In the genomic region with DNA sequence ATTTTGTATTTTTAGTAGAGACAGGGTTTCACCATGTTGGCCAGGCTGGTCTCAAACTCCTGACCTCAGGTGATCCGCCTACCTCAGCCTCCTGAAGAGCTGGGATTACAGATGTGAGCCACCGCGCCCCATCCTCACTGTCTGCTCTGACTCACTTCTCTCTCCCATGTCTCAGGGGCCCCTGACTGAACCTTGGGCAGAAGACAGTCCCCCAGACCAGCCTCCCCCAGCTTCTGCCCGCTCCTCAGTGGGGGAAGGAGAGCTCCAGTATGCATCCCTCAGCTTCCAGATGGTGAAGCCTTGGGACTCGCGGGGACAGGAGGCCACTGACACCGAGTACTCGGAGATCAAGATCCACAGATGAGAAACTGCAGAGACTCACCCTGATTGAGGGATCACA, we compare ENCODE assay signal across 29 cellular contexts. TPM values are rescaled to one million over a fixed set of nuclear protein-coding genes. Genes with fewer than 3 reads are reported as not detected.
DNase-seq lines count a peak whose midpoint lies in the region; ATAC-seq and TF ChIP-seq lines count a peak whose summit lies in the region.
"Had no signal": no experiment of that assay in that cellular context is flagged by ENCODE, and none has a peak within 500 bp of the region (broad histone marks: within the 10 kb centered on the region; RNA-seq: fewer than 3 reads in every experiment).

No MANE protein-coding gene starts in this region.

- no peak for TF ChIP-seq POLR2A in testis (IDR thresholded peaks at IDR 0.05)

- ATAC-seq in T-cell (replicated peaks in 1 of 4): no peak
- ATAC-seq in naive thymus-derived CD8-positive, alpha-beta T cell: no peak
- no peak for ATAC-seq in GM21390 (IDR thresholded peaks at IDR 0.05; ENCODE audit: unreplicated experiment)
- ATAC-seq: heart right ventricle, Panc1 had no signal

- TF ChIP-seq CTCF in testis (IDR thresholded peaks at IDR 0.05): no peak
- TF ChIP-seq CTCF in MCF 10A (IDR thresholded peaks at IDR 0.05; ENCODE audit: unreplicated experiment): no peak

- DNase-seq in activated naive CD8-positive, alpha-beta T cell treated with anti-CD3 and anti-CD28 coated beads for 36 hours: no peak
- DNase-seq in T-cell (no peak), testis (no peak), MCF 10A (ENCODE audit: unreplicated experiment) (no peak), hypothalamus (lab: John Stamatoyannopoulos, UW) (no peak)
- no peak for DNase-seq in naive thymus-derived CD8-positive, alpha-beta T cell
- DNase-seq: activated CD4-positive, alpha-beta T cell treated with anti-CD3 and anti-CD28 coated beads for 4 hours; activated CD8-positive, alpha-beta memory T cell treated with anti-CD3 and anti-CD28 coated beads, Interleukin-2, amount 50 U/mL, for 4 hours; activated gamma-delta T cell treated with Interleukin-2 at 50 U/mL for 16 hours; caudate nucleus; DMS153; H9; heart right ventricle; IMR-90; lower lobe of right lung; NCI-H1436 treated with DMSO at 0.1 percent for 48 hours; NCI-H524 had no signal

- no peaks in the 10 kb centered on the region for H3K27me3 Mint-ChIP-seq in activated naive CD8-positive, alpha-beta T cell
- H3K27me3 Mint-ChIP-seq in activated naive CD8-positive, alpha-beta T cell treated with anti-CD3 and anti-CD28 coated beads for 36 hours: no peaks in the 10 kb centered on the region
- H3K27me3 Mint-ChIP-seq in T-cell (peaks cover 0 to 1% of the 10 kb centered on the region in 2 donors), MCF 10A (ENCODE audit: insufficient read depth, unreplicated experiment) (no peaks in the 10 kb centered on the region)
- H3K27me3 Mint-ChIP-seq in naive thymus-derived CD8-positive, alpha-beta T cell: no peaks in the 10 kb centered on the region

- H3K4me3 Mint-ChIP-seq in activated naive CD8-positive, alpha-beta T cell: peak overlapping the region; percentile 23
- H3K4me3 Mint-ChIP-seq in activated naive CD8-positive, alpha-beta T cell treated with anti-CD3 and anti-CD28 coated beads for 36 hours: no peak overlapping the region
- H3K4me3 Mint-ChIP-seq in T-cell (peak overlapping the region in 1 of 3 donors; percentile 77), MCF 10A (ENCODE audit: unreplicated experiment) (no peak overlapping the region)
- peak overlapping the region in 5 of 10 donors; percentile 39 to 72 (median 62) for H3K4me3 Mint-ChIP-seq in naive thymus-derived CD8-positive, alpha-beta T cell
- H3K4me3 Mint-ChIP-seq: H9 had no signal

- POLR2A ChIA-PET in T-cell (lab: Charles Lee) (no interaction called here), MCF 10A (lab: Yijun Ruan, JAX) (no interaction called here)
- POLR2A ChIA-PET in naive thymus-derived CD8-positive, alpha-beta T cell (lab: Charles Lee): interaction anchor here (0.9 to 1.0 kb wide), 2 partner anchors 15 to 21 kb away, joined by 5 read pairs; a partner anchor contains a TSS

- H3K9me3 Mint-ChIP-seq in activated naive CD8-positive, alpha-beta T cell (ENCODE audit: low read depth): peaks cover 2% of the 10 kb centered on the region
- H3K9me3 Mint-ChIP-seq in activated naive CD8-positive, alpha-beta T cell treated with anti-CD3 and anti-CD28 coated beads for 36 hours: no peaks in the 10 kb centered on the region
- H3K9me3 Mint-ChIP-seq in T-cell (no peaks in the 10 kb centered on the region), MCF 10A (ENCODE audit: unreplicated experiment) (no peaks in the 10 kb centered on the region)
- H3K9me3 Mint-ChIP-seq in naive thymus-derived CD8-positive, alpha-beta T cell: peaks cover 0 to 2% (median 0%) of the 10 kb centered on the region in 9 donors
- H3K9me3 Mint-ChIP-seq: H9 had no signal

- H3K4me1 Mint-ChIP-seq in activated naive CD8-positive, alpha-beta T cell (ENCODE audit: low read depth): peaks cover 65% of the 10 kb centered on the region
- H3K4me1 Mint-ChIP-seq in activated naive CD8-positive, alpha-beta T cell treated with anti-CD3 and anti-CD28 coated beads for 36 hours: peaks cover 57% of the 10 kb centered on the region
- H3K4me1 Mint-ChIP-seq in T-cell: peaks cover 67 to 74% (median 73%) of the 10 kb centered on the region in 3 donors
- H3K4me1 Mint-ChIP-seq in naive thymus-derived CD8-positive, alpha-beta T cell: peaks cover 43 to 78% (median 73%) of the 10 kb centered on the region in 4 donors
- H3K4me1 Mint-ChIP-seq in MCF 10A (ENCODE audit: insufficient read depth, unreplicated experiment): no peaks in the 10 kb centered on the region

- peak overlapping the region; percentile 50 to 69 for H3K27ac ChIP-seq in testis
- H3K27ac ChIP-seq: ascending aorta, dorsolateral prefrontal cortex, epithelial cell of prostate, right atrium auricular region, SJSA1 had no signal

- H3K36me3 Mint-ChIP-seq in activated naive CD8-positive, alpha-beta T cell: no peaks in the 10 kb centered on the region
- peaks cover 3% of the 10 kb centered on the region for H3K36me3 Mint-ChIP-seq in activated naive CD8-positive, alpha-beta T cell treated with anti-CD3 and anti-CD28 coated beads for 36 hours
- no peaks in the 10 kb centered on the region for H3K36me3 Mint-ChIP-seq in T-cell
- H3K36me3 Mint-ChIP-seq in naive thymus-derived CD8-positive, alpha-beta T cell: peaks cover 0 to 2% (median 0%) of the 10 kb centered on the region in 3 donors
- no peaks in the 10 kb centered on the region for H3K36me3 Mint-ChIP-seq in MCF 10A (ENCODE audit: insufficient read depth, unreplicated experiment)

- no peaks in the 10 kb centered on the region for H3K9me3 ChIP-seq in testis
- H3K9me3 ChIP-seq: ascending aorta, lower lobe of right lung, right atrium auricular region, SJSA1 had no signal

- H3K4me3 ChIP-seq in testis: no peak overlapping the region
- H3K4me3 ChIP-seq: ascending aorta, dorsolateral prefrontal cortex, lower lobe of right lung, right atrium auricular region, SJSA1 had no signal

- WGBS in testis, 2 donors: 83 to 84% methylated on average over 8 of the region's 8 CpGs

- BruUV-seq in MCF 10A (replicated peaks; lab: Mats Ljungman, UMichigan): no TSS peak

- no peaks in the 10 kb centered on the region for H3K27me3 ChIP-seq in testis
- H3K27me3 ChIP-seq: ascending aorta, right atrium auricular region had no signal

- intact Hi-C loops in testis (cut with DNase I; ENCODE audit: low total_unique reads): no loop called here
- intact Hi-C loops in MCF 10A (cut with micrococcal nuclease): no loop called here

- H3K27ac Mint-ChIP-seq in activated naive CD8-positive, alpha-beta T cell: no peak overlapping the region
- H3K27ac Mint-ChIP-seq in activated naive CD8-positive, alpha-beta T cell treated with anti-CD3 and anti-CD28 coated beads for 36 hours: no peak overlapping the region
- H3K27ac Mint-ChIP-seq in T-cell: peak overlapping the region; percentile 69 to 80
- H3K27ac Mint-ChIP-seq in naive thymus-derived CD8-positive, alpha-beta T cell: peak overlapping the region in 9 of 10 donors; percentile 68 to 96 (median 84)
- H3K27ac Mint-ChIP-seq in MCF 10A (ENCODE audit: low read depth, unreplicated experiment): no peak overlapping the region
- H3K27ac Mint-ChIP-seq: H9 had no signal

- no peaks in the 10 kb centered on the region for H3K36me3 ChIP-seq in testis (ENCODE audit: low read depth, missing control alignments)
- H3K36me3 ChIP-seq: ascending aorta, lower lobe of right lung, right atrium auricular region, SJSA1 had no signal

- peaks cover 45% of the 10 kb centered on the region for H3K4me1 ChIP-seq in testis
- H3K4me1 ChIP-seq: ascending aorta had no signal

- CTCF ChIA-PET in T-cell (lab: Charles Lee) (no interaction called here), MCF 10A (lab: Yijun Ruan, JAX) (no interaction called here)

RNA-seq across cellular contexts. Expression of a gene that starts 5.0 kb away (rescaled TPM):
- total RNA-seq in activated naive CD8-positive, alpha-beta T cell treated with anti-CD3 and anti-CD28 coated beads for 36 hours: 1 to 10 TPM; 1.3 to 1.6 TPM
- total RNA-seq in T-cell (1 to 10 TPM in 3 of 5 donors, under 1 TPM in 2; 0.73 to 2.6 (median 1.6) TPM), testis (1 to 10 TPM; 2.6 to 5.1 TPM), MCF 10A (2022) (not detected in 2 replicates)
- 1 to 10 TPM; 1.3 to 2.4 TPM for total RNA-seq in naive thymus-derived CD8-positive, alpha-beta T cell
- polyA plus RNA-seq in naive thymus-derived CD8-positive, alpha-beta T cell: 1 to 10 TPM in 1 of 3 donors, under 1 TPM in 2; 0.32 to 1.5 (median 0.83) TPM
- polyA plus RNA-seq in testis (ENCODE audit: insufficient read depth, low read depth, low replicate concordance): 3.2 TPM
- total RNA-seq: H9, IMR-90, osteoblast, SJSA1 had no signal

RNA-seq across cellular contexts. Expression of a gene that starts 12.4 kb away (rescaled TPM):
- total RNA-seq in activated naive CD8-positive, alpha-beta T cell treated with anti-CD3 and anti-CD28 coated beads for 36 hours: not detected
- total RNA-seq in T-cell: 1 to 10 TPM in 2 of 5 donors, under 1 TPM in 2, not detected in 1; 0.30 to 3.3 (median 1.0) TPM
- total RNA-seq in naive thymus-derived CD8-positive, alpha-beta T cell: not detected
- under 1 TPM in 1 of 3 donors, not detected in 2; 0.68 TPM for polyA plus RNA-seq in naive thymus-derived CD8-positive, alpha-beta T cell
- total RNA-seq in testis: 1 to 10 TPM in 1 of 2 donors, under 1 TPM in 1; 0.79 to 1.2 TPM
- polyA plus RNA-seq in testis (ENCODE audit: insufficient read depth, low read depth, low replicate concordance): 2.0 TPM
- not detected in 2 replicates for total RNA-seq in MCF 10A (2022)
- total RNA-seq: H9; IMR-90; M059J; osteoblast; SJSA1; T-helper 1 cell treated with Interleukin-12 subunit alpha and Interleukin-12 subunit beta and Interleukin-4 antibody, amounts not matched to agents 30 ng/mL and 1 ng/mL, for 36 hours had no signal
- polyA plus RNA-seq: IMR-90 had no signal

RNA-seq across cellular contexts. Expression of a gene that starts 21.5 kb away (rescaled TPM):
- total RNA-seq in activated naive CD8-positive, alpha-beta T cell treated with anti-CD3 and anti-CD28 coated beads for 36 hours: 10 to 100 TPM; 10.9 to 11.4 TPM
- total RNA-seq in T-cell (10 to 100 TPM in 3 of 5 donors, 1 to 10 TPM in 2; 3.2 to 18.1 (median 15.9) TPM), testis (10 to 100 TPM; 17.6 to 23.5 TPM), MCF 10A (2022) (9.9 and 12.7 TPM in 2 replicates)
- total RNA-seq in naive thymus-derived CD8-positive, alpha-beta T cell: 10 to 100 TPM in 1 of 2 experiments, 1 to 10 TPM in 1; 10.0 to 10.3 TPM
- 1 to 10 TPM; 2.4 to 9.3 (median 5.4) TPM for polyA plus RNA-seq in naive thymus-derived CD8-positive, alpha-beta T cell
- polyA plus RNA-seq in testis (ENCODE audit: insufficient read depth, low read depth, low replicate concordance): 2.0 TPM

RNA-seq across cellular contexts. Expression of a gene that starts 47.0 kb away (rescaled TPM):
- under 1 TPM; 0.30 to 0.31 TPM for total RNA-seq in activated naive CD8-positive, alpha-beta T cell treated with anti-CD3 and anti-CD28 coated beads for 36 hours
- total RNA-seq in T-cell: under 1 TPM; 0.42 to 0.78 (median 0.70) TPM
- total RNA-seq in naive thymus-derived CD8-positive, alpha-beta T cell: 1 to 10 TPM; 1.1 to 1.5 TPM
- polyA plus RNA-seq in naive thymus-derived CD8-positive, alpha-beta T cell: not detected
- under 1 TPM in 1 of 2 donors, not detected in 1; 0.63 TPM for total RNA-seq in testis
- polyA plus RNA-seq in testis (ENCODE audit: insufficient read depth, low read depth, low replicate concordance): 1.4 TPM
- 0.30 TPM in 1 of 2 replicates, not detected in the other for total RNA-seq in MCF 10A (2022)
- total RNA-seq: ascending aorta, IMR-90, M059J, osteoblast, SJSA1, urinary bladder had no signal
- polyA plus RNA-seq: IMR-90 had no signal

Comparison
In these comparisons a context has a peak if more than half of its experiments do, and no peak if none do; other contexts are left out.
1. H3K27ac Mint-ChIP-seq: peak in T-cell (2 of 2) and naive thymus-derived CD8-positive, alpha-beta T cell (9 of 10); none in activated naive CD8-positive, alpha-beta T cell (single experiment), activated naive CD8-positive, alpha-beta T cell treated with anti-CD3 and anti-CD28 coated beads for 36 hours (single experiment) and MCF 10A (single experiment).